ENCODE assay signal across 8 cellular contexts in genomic region chr1:109277434-109278204, GRCh38. TPM values are rescaled to one million over a fixed set of nuclear protein-coding genes. Genes with fewer than 3 reads are reported as not detected.
DNase-seq lines count a peak whose midpoint lies in the region; ATAC-seq and TF ChIP-seq lines count a peak whose summit lies in the region.

No MANE protein-coding gene starts in this region.

- no peak overlapping the region for H3K4me3 ChIP-seq in NT2/D1 (ENCODE audit: insufficient read length, low read depth)
- H3K4me3 ChIP-seq in esophagus (ENCODE audit: low read depth in 1 of 2, low read length in 2 of 2), result no peak overlapping the region
- H3K4me3 ChIP-seq in mucosa of stomach (ENCODE audit: low read length), result no peak overlapping the region

- peaks cover 54% of the 10 kb centered on the region for H3K36me3 ChIP-seq in NT2/D1 (ENCODE audit: insufficient read depth, insufficient read length, low read length)
- peaks cover 0 to 7% of the 10 kb centered on the region in 2 donors for H3K36me3 ChIP-seq in esophagus (ENCODE audit: control insufficient read depth in 2 of 2, insufficient read depth in 2 of 2, low read length in 1 of 2)
- H3K36me3 ChIP-seq in mucosa of stomach (ENCODE audit: control insufficient read depth, insufficient read depth, low read length), result no peaks in the 10 kb centered on the region

- H3K27ac ChIP-seq in esophagus (ENCODE audit: low read depth in 2 of 2, low read length in 1 of 2), result peak overlapping the region; percentile 71 to 87

- H3K27me3 ChIP-seq in NT2/D1 (ENCODE audit: insufficient read depth, insufficient read length) (no peaks in the 10 kb centered on the region), esophagus (ENCODE audit: control insufficient read depth in 1 of 2, insufficient read depth in 2 of 2, low read length in 2 of 2) (no peaks in the 10 kb centered on the region), mucosa of stomach (ENCODE audit: control insufficient read depth, insufficient read depth, low read length) (no peaks in the 10 kb centered on the region)

- H3K4me1 ChIP-seq in NT2/D1 (ENCODE audit: insufficient read depth, insufficient read length), result peaks cover 31% of the 10 kb centered on the region
- peaks cover 3 to 24% of the 10 kb centered on the region in 2 donors for H3K4me1 ChIP-seq in esophagus (ENCODE audit: control insufficient read depth in 2 of 2, insufficient read depth in 2 of 2, low read length in 1 of 2)
- peaks cover 50% of the 10 kb centered on the region for H3K4me1 ChIP-seq in mucosa of stomach (ENCODE audit: control insufficient read depth, insufficient read depth, low read length)

- DNase-seq in AG09319 (ENCODE audit: extremely low read depth, low read depth) (peak; percentile 29), NT2/D1 (ENCODE audit: low read depth, low spot score) (peak; percentile 57), activated T-cell treated with anti-CD3 and anti-CD28 coated beads for 24 hours (ENCODE audit: low read depth) (peak; percentile 41)
- DNase-seq in stimulated activated CD8-positive, alpha-beta memory T cell treated with anti-CD3 and anti-CD28 coated beads, Interleukin-7, amount 100 ng/mL, for 48 hours (ENCODE audit: extremely low read depth in 1 of 2, low read depth in 1 of 2), result peak; percentile 30 to 61

- ATAC-seq in GM18907 (IDR thresholded peaks at IDR 0.05; ENCODE audit: unreplicated experiment) (peak; percentile 85), HG03521 (IDR thresholded peaks at IDR 0.05; ENCODE audit: unreplicated experiment) (peak; percentile 81)

- WGBS in esophagus, 2 donors, result 56 to 68% methylated on average over 7 of the region's 7 CpGs

- H3K9ac ChIP-seq in NT2/D1 (ENCODE audit: insufficient read length, low read depth) (no peak overlapping the region), mucosa of stomach (ENCODE audit: low read length) (peak overlapping the region; percentile 46)

- peak; percentile 94 for TF ChIP-seq CTCF in AG09319 (IDR thresholded peaks at IDR 0.05; ENCODE audit: low read depth, low read length)

- H3K9me3 ChIP-seq in NT2/D1 (ENCODE audit: insufficient read depth, low read length), result no peaks in the 10 kb centered on the region
- H3K9me3 ChIP-seq in esophagus (ENCODE audit: control insufficient read depth in 2 of 2, insufficient read depth in 1 of 2, low read depth in 1 of 2, low read length in 1 of 2), result no peaks in the 10 kb centered on the region
- no peaks in the 10 kb centered on the region for H3K9me3 ChIP-seq in mucosa of stomach (ENCODE audit: control insufficient read depth, low read length)

RNA-seq across cellular contexts. Expression of gene PSRC1, which starts 5.3 kb away (rescaled TPM):
- 10 to 100 TPM in 1 of 2 donors, 1 to 10 TPM in 1; 6.3 to 10.4 TPM for polyA plus RNA-seq in esophagus

RNA-seq across cellular contexts. Expression of gene CELSR2, which starts 28.3 kb away (rescaled TPM):
- 10 to 100 TPM; 17.4 to 19.4 TPM for polyA plus RNA-seq in esophagus

RNA-seq across cellular contexts. Expression of gene MYBPHL, which starts 29.2 kb away (rescaled TPM):
- under 1 TPM; 0.08 to 0.14 TPM for polyA plus RNA-seq in esophagus
